1 cellular context compared by ENCODE assay signal in the genomic region with DNA sequence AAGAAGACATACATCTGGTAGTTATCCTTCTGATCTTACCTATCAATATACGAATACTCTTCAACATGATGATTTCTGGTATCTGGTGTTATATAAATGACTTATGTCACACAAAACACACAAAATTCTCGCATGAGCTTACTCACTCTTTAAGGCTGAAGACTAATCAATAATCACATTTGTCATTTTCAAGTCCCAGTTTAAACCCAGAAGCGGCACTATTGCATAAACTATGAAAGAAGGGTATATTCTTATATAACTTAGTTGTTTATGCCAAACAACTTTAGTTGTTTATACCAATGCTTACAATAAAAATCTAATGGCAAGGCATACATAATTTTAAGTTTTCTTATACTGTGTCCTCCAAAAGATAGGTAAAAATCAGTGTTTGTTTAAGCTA.
TF ChIP-seq lines count a peak whose summit lies in the region.

No MANE protein-coding gene starts in this region.

TF ChIP-seq in GM12878, 131 proteins besides CTCF, POLR2A, EP300 and RAD21 (continued from another document):
- TF ChIP-seq, protein P1, sequence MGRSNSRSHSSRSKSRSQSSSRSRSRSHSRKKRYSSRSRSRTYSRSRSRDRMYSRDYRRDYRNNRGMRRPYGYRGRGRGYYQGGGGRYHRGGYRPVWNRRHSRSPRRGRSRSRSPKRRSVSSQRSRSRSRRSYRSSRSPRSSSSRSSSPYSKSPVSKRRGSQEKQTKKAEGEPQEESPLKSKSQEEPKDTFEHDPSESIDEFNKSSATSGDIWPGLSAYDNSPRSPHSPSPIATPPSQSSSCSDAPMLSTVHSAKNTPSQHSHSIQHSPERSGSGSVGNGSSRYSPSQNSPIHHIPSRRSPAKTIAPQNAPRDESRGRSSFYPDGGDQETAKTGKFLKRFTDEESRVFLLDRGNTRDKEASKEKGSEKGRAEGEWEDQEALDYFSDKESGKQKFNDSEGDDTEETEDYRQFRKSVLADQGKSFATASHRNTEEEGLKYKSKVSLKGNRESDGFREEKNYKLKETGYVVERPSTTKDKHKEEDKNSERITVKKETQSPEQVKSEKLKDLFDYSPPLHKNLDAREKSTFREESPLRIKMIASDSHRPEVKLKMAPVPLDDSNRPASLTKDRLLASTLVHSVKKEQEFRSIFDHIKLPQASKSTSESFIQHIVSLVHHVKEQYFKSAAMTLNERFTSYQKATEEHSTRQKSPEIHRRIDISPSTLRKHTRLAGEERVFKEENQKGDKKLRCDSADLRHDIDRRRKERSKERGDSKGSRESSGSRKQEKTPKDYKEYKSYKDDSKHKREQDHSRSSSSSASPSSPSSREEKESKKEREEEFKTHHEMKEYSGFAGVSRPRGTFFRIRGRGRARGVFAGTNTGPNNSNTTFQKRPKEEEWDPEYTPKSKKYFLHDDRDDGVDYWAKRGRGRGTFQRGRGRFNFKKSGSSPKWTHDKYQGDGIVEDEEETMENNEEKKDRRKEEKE (IDR thresholded peaks at IDR 0.05): no peak
